31 cellular contexts compared by ENCODE assay signal in genomic region chr4:2269206-2269531, GRCh38. TPM values are rescaled to one million over a fixed set of nuclear protein-coding genes. Genes with fewer than 3 reads are reported as not detected.
DNase-seq lines count a peak whose midpoint lies in the region; ATAC-seq, FAIRE-seq and TF ChIP-seq lines count a peak whose summit lies in the region.
"Had no signal": no experiment of that assay in that cellular context is flagged by ENCODE, and none has a peak within 500 bp of the region (broad histone marks: within the 10 kb centered on the region; RNA-seq: fewer than 3 reads in every experiment).

No MANE protein-coding gene starts in this region.

- no peaks in the 10 kb centered on the region for H3K79me2 ChIP-seq in HepG2 (ENCODE audit: insufficient read depth, low read length)

- H3K36me3 ChIP-seq in HepG2 (replicated peaks in 1 of 2; ENCODE audit: control insufficient read depth in 1 of 2, insufficient read depth in 2 of 2, low read length in 2 of 2) (no peaks in the 10 kb centered on the region), skeletal muscle tissue (ENCODE audit: control insufficient read depth in 3 of 3, insufficient read depth in 3 of 3, low read length in 3 of 3) (no peaks in the 10 kb centered on the region)
- H3K36me3 ChIP-seq: neutrophil, transverse colon had no signal

- no peak for TF ChIP-seq EP300 in HepG2 (IDR thresholded peaks at IDR 0.05; ENCODE audit: low read depth in 2 of 2, low read length in 2 of 2)
- no peak for TF ChIP-seq EP300 in HepG2 (CRISPR knock-in tag; IDR thresholded peaks at IDR 0.05; ENCODE audit: borderline replicate concordance)

- WGBS in HepG2 (ENCODE audit: low lambda C conversion rate) = 0% methylated on average over 2 of the region's 6 CpGs

- POLR2A ChIA-PET in HepG2 (lab: Yijun Ruan, JAX) (no interaction called here), T-cell (lab: Charles Lee) (no interaction called here)

- no peaks in the 10 kb centered on the region for H3K9me3 Mint-ChIP-seq in T-cell
- H3K9me3 Mint-ChIP-seq: activated T-cell treated with anti-CD3 and anti-CD28 coated beads, Interleukin-2, amount 50 U/mL, for 72 hours; CD4-positive, alpha-beta T cell; memory B cell; stimulated activated memory B cell treated with anti-CD40 and anti-IgM and Interleukin-4, amounts not matched to agents 10 μg/mL and 1 μg/mL and 100 μg/mL, for 72 hours had no signal

- H3K4me3 ChIP-seq in dorsolateral prefrontal cortex = no peak overlapping the region
- H3K4me3 ChIP-seq in HepG2 (replicated peaks in 1 of 3; ENCODE audit: insufficient read depth in 1 of 3, low read depth in 2 of 3, low read length in 3 of 3) = no peak overlapping the region
- peak overlapping the region in 2 of 3 donors; percentile 40 to 54 for H3K4me3 ChIP-seq in skeletal muscle tissue (ENCODE audit: low read length in 3 of 3)
- H3K4me3 ChIP-seq: A549, transverse colon had no signal

- H3K4me3 Mint-ChIP-seq in T-cell = no peak overlapping the region
- H3K4me3 Mint-ChIP-seq: activated CD8-positive, alpha-beta memory T cell treated with anti-CD3 and anti-CD28 coated beads, Interleukin-2, amount 10 ng/mL, durations not matched to agents 7 days and 5 days; activated T-cell treated with anti-CD3 and anti-CD28 coated beads, Interleukin-2, amount 50 U/mL, for 72 hours; CD4-positive, alpha-beta T cell; memory B cell; stimulated activated memory B cell treated with anti-CD40 and anti-IgM and Interleukin-4, amounts not matched to agents 10 μg/mL and 1 μg/mL and 100 μg/mL, for 72 hours had no signal

- in situ Hi-C loops in HepG2 (cut with HindIII; ENCODE audit: extremely low pct_ligation_motif_present, low pct_unique_long_range_greater_than_20kb) = no loop called here

- H3K27me3 ChIP-seq in dorsolateral prefrontal cortex = no peaks in the 10 kb centered on the region
- H3K27me3 ChIP-seq in HepG2 (ENCODE audit: control insufficient read depth in 1 of 2, insufficient read depth in 2 of 2, low read length in 2 of 2) = peaks cover 30 to 83% of the 10 kb centered on the region in 2 experiments; a peak in 4 of 5 replicates
- H3K27me3 ChIP-seq in skeletal muscle tissue (ENCODE audit: control insufficient read depth in 3 of 3, insufficient read depth in 3 of 3, low read length in 3 of 3) = no peaks in the 10 kb centered on the region
- H3K27me3 ChIP-seq: neutrophil, transverse colon had no signal

- no peak for ATAC-seq in Right ventricle myocardium inferior
- ATAC-seq in HepG2 = no peak
- no peak for ATAC-seq in HG02852 (IDR thresholded peaks at IDR 0.05; ENCODE audit: unreplicated experiment)
- no peak for ATAC-seq in T-cell (replicated peaks in 1 of 4)
- ATAC-seq: A549; activated CD4-positive, CD25-positive, alpha-beta regulatory T cell treated with anti-CD3 and anti-CD28 coated beads, Interleukin-2, amount 50 U/mL, for 24 hours; activated CD8-positive, alpha-beta memory T cell treated with anti-CD3 and anti-CD28 coated beads, Interleukin-2, amount 10 ng/mL, durations not matched to agents 7 days and 5 days; activated T-cell treated with anti-CD3 and anti-CD28 coated beads, Interleukin-2, amount 50 U/mL, for 72 hours; stimulated activated memory B cell treated with anti-CD40 and anti-IgM and Interleukin-4, amounts not matched to agents 10 μg/mL and 1 μg/mL and 100 μg/mL, for 72 hours had no signal

- TF ChIP-seq CTCF in dorsolateral prefrontal cortex (IDR thresholded peaks at IDR 0.05 in 54 of 56, conservative IDR thresholded peaks at IDR 0.05 in 2 of 56; ENCODE audit: low read depth in 1 of 56, partially characterized antibody in 56 of 56) (no peak), HepG2 (CRISPR knock-in tag; IDR thresholded peaks at IDR 0.05) (no peak)

- TF ChIP-seq RAD21 in HepG2 (CRISPR knock-in tag; IDR thresholded peaks at IDR 0.05) = no peak

- CTCF ChIA-PET in HepG2 (lab: Yijun Ruan, JAX; ENCODE audit: low intra/inter-chr PET ratio, low total read pairs) = no interaction called here
- CTCF ChIA-PET in T-cell (lab: Charles Lee) = no interaction called here

- peak; percentile 50 for DNase-seq in Right ventricle myocardium inferior (ENCODE audit: missing footprints)
- no peak for DNase-seq in cardiac septum (ENCODE audit: low spot score)
- DNase-seq in dorsolateral prefrontal cortex = no peak
- DNase-seq in HepG2 (ENCODE audit: low spot score) = no peak
- no peak for DNase-seq in retina
- DNase-seq in T-cell = no peak
- DNase-seq: activated CD4-positive, alpha-beta T cell treated with anti-CD3 and anti-CD28 coated beads, Interleukin-2, amount 50 U/mL, for 4 hours; activated CD8-positive, alpha-beta memory T cell treated with anti-CD3 and anti-CD28 coated beads, Interleukin-2, amount 10 ng/mL, durations not matched to agents 7 days and 5 days; activated naive CD4-positive, alpha-beta T cell treated with Interleukin-2 at 50 U/mL for 16 hours; activated T-cell treated with anti-CD3 and anti-CD28 coated beads, Interleukin-2, amount 50 U/mL, for 72 hours; AML-193; CD4-positive, alpha-beta T cell; cerebellar nuclear complex; MM.1S; NCI-H1417; NCI-H2029 treated with DMSO at 0.1 percent for 48 hours; NCI-H226; NCI-H748 treated with DMSO at 0.1 percent for 48 hours; stimulated activated CD4-positive, alpha-beta T cell treated with anti-CD3 and anti-CD28 coated beads, Interleukin-15, amount 100 ng/mL, for 24 hours; T-helper 2 cell; transverse colon had no signal

- no peak overlapping the region for H2AFZ ChIP-seq in HepG2 (ENCODE audit: low read length)

- no TSS peak for BruUV-seq in HepG2 (replicated peaks; lab: Mats Ljungman, UMichigan)

- peaks cover 0 to 3% (median 0%) of the 10 kb centered on the region in 3 donors for H3K4me1 Mint-ChIP-seq in T-cell
- H3K4me1 Mint-ChIP-seq: activated CD8-positive, alpha-beta memory T cell treated with anti-CD3 and anti-CD28 coated beads, Interleukin-2, amount 10 ng/mL, durations not matched to agents 7 days and 5 days had no signal

- intact Hi-C loops in Right ventricle myocardium inferior (cut with DNase I) (loop anchor here (5.0 to 10.0 kb wide), 2 partner anchors 83 to 196 kb away; partner anchors contain the start of gene RNF4), cardiac septum (cut with DNase I) (loop anchor here (5.0 kb wide), 1 partner anchor 83 kb away; no protein-coding TSS in a partner anchor), dorsolateral prefrontal cortex (cut with DNase I) (loop anchor here in 1 of 2 donors (10.0 kb wide), 1 partner anchor 196 kb away; the partner anchor contains the start of gene RNF4), HepG2 (cut with micrococcal nuclease; ENCODE audit: unreplicated experiment) (no loop called here)

- TF ChIP-seq POLR2A in HepG2 (IDR thresholded peaks at IDR 0.05; ENCODE audit: insufficient read depth in 1 of 2, low read depth in 2 of 2, low read length in 2 of 2) = no peak

- H3K36me3 Mint-ChIP-seq in T-cell = peaks cover 9% of the 10 kb centered on the region
- H3K36me3 Mint-ChIP-seq: activated CD8-positive, alpha-beta memory T cell treated with anti-CD3 and anti-CD28 coated beads, Interleukin-2, amount 10 ng/mL, durations not matched to agents 7 days and 5 days; stimulated activated memory B cell treated with anti-CD40 and anti-IgM and Interleukin-4, amounts not matched to agents 10 μg/mL and 1 μg/mL and 100 μg/mL, for 72 hours had no signal

- no peaks in the 10 kb centered on the region for H4K20me1 ChIP-seq in HepG2 (ENCODE audit: insufficient read depth, low read length)

- FAIRE-seq in HepG2 (lab: Jason Lieb, UNC) = no peak
- FAIRE-seq: A549, endothelial cell of umbilical vein, frontal cortex had no signal

- no peaks in the 10 kb centered on the region for H3K27me3 Mint-ChIP-seq in T-cell
- H3K27me3 Mint-ChIP-seq: activated CD8-positive, alpha-beta memory T cell treated with anti-CD3 and anti-CD28 coated beads, Interleukin-2, amount 10 ng/mL, durations not matched to agents 7 days and 5 days; CD4-positive, alpha-beta T cell; stimulated activated memory B cell treated with anti-CD40 and anti-IgM and Interleukin-4, amounts not matched to agents 10 μg/mL and 1 μg/mL and 100 μg/mL, for 72 hours had no signal

- no peaks in the 10 kb centered on the region; the same call in 1 of the 2 replicates for H3K4me1 ChIP-seq in HepG2 (ENCODE audit: insufficient read depth, low read length)
- peaks cover 49 to 79% (median 71%) of the 10 kb centered on the region in 3 donors for H3K4me1 ChIP-seq in skeletal muscle tissue (ENCODE audit: control insufficient read depth in 3 of 3, insufficient read depth in 3 of 3, low read length in 3 of 3)
- H3K4me1 ChIP-seq: A549 had no signal

- no peak overlapping the region for H3K4me2 ChIP-seq in HepG2 (ENCODE audit: low read depth, low read length)
- H3K4me2 ChIP-seq: A549 had no signal

- H3K9ac ChIP-seq in HepG2 (ENCODE audit: insufficient read depth, low read depth, low read length) (no peak overlapping the region), skeletal muscle tissue (ENCODE audit: low read depth in 1 of 3, low read length in 3 of 3) (peak overlapping the region; percentile 57 to 81 (median 68))

- H3K9me3 ChIP-seq in HepG2 (ENCODE audit: low read length) (no peaks in the 10 kb centered on the region), skeletal muscle tissue (ENCODE audit: control insufficient read depth in 3 of 3, low read length in 3 of 3) (no peaks in the 10 kb centered on the region)
- H3K9me3 ChIP-seq: A549, neutrophil, transverse colon had no signal

- no peak overlapping the region for H3K27ac Mint-ChIP-seq in T-cell
- H3K27ac Mint-ChIP-seq: activated CD8-positive, alpha-beta memory T cell treated with anti-CD3 and anti-CD28 coated beads, Interleukin-2, amount 10 ng/mL, durations not matched to agents 7 days and 5 days; activated T-cell treated with anti-CD3 and anti-CD28 coated beads, Interleukin-2, amount 50 U/mL, for 72 hours; CD4-positive, alpha-beta T cell; memory B cell; stimulated activated memory B cell treated with anti-CD40 and anti-IgM and Interleukin-4, amounts not matched to agents 10 μg/mL and 1 μg/mL and 100 μg/mL, for 72 hours had no signal

- H3K27ac ChIP-seq in dorsolateral prefrontal cortex (peak overlapping the region in 55 of 59 donors; percentile 7 to 89 (median 66)), HepG2 (ENCODE audit: extremely low read length, insufficient read depth, low read length) (no peak overlapping the region), skeletal muscle tissue (ENCODE audit: low read depth, low read length) (peak overlapping the region; percentile 82)
- H3K27ac ChIP-seq: A549, neutrophil, RWPE1, transverse colon had no signal

RNA-seq across cellular contexts. Expression of gene MXD4, which starts 7.3 kb away (rescaled TPM):
- total RNA-seq in Right ventricle myocardium inferior = 36.0 TPM
- total RNA-seq in cardiac septum = 37.9 TPM
- 100 to 1,000 TPM in 7 of 120 experiments, 10 to 100 TPM in 113; 40.2 to 134 (median 61.9) TPM for total RNA-seq in dorsolateral prefrontal cortex
- 19.6 and 31.3 TPM in 2 replicates for total RNA-seq in HepG2 (2016; rRNA removed; fragmentation: Illumina TruSeq; extraction: Trizol)
- 36.9 and 47.9 TPM in 2 replicates for total RNA-seq in HepG2 (2016; cell fraction: cytosol; rRNA removed; fragmentation: Illumina TruSeq; extraction: Trizol; ENCODE audit: low read depth)
- 17.4 and 29.0 TPM in 2 replicates for total RNA-seq in HepG2 (2016; cell fraction: insoluble cytoplasmic fraction; rRNA removed; fragmentation: Illumina TruSeq; extraction: Trizol)
- total RNA-seq in HepG2 (2016; cell fraction: membrane; rRNA removed; fragmentation: Illumina TruSeq; extraction: Trizol) = 44.7 and 51.6 TPM in 2 replicates
- total RNA-seq in HepG2 (2016; cell fraction: nucleus; rRNA removed; fragmentation: Illumina TruSeq; extraction: Trizol) = 17.8 and 19.3 TPM in 2 replicates
- polyA plus RNA-seq in HepG2 (2011; rRNA removed) = 29.0 and 35.5 TPM in 2 replicates
- polyA plus RNA-seq in HepG2 (2011; cell fraction: cytosol; rRNA removed) = 18.8 and 32.8 TPM in 2 replicates
- 55.8 and 75.6 TPM in 2 replicates for polyA plus RNA-seq in HepG2 (2011; cell fraction: nucleus; rRNA removed)
- polyA plus RNA-seq in HepG2 (2012) = 13.3 and 19.0 TPM in 2 replicates
- polyA plus RNA-seq in HepG2 (2016; cell fraction: cytosol; fragmentation: Illumina TruSeq; extraction: Trizol; ENCODE audit: low read depth) = 75.4 and 78.8 TPM in 2 replicates
- polyA plus RNA-seq in HepG2 (2016; cell fraction: insoluble cytoplasmic fraction; fragmentation: Illumina TruSeq; extraction: Trizol; ENCODE audit: low read depth) = 24.7 and 25.4 TPM in 2 replicates
- 58.0 and 61.9 TPM in 2 replicates for polyA plus RNA-seq in HepG2 (2016; cell fraction: membrane; fragmentation: Illumina TruSeq; extraction: Trizol; ENCODE audit: low read depth)
- polyA plus RNA-seq in HepG2 (2016; cell fraction: nucleus; fragmentation: Illumina TruSeq; extraction: Trizol; ENCODE audit: insufficient read depth, low read depth) = 40.4 and 42.9 TPM in 2 replicates
- polyA minus RNA-seq in HepG2 (2011; rRNA and poly(A)+ RNA removed; ENCODE audit: low replicate concordance) = 56.0 and 71.8 TPM in 2 replicates
- polyA minus RNA-seq in HepG2 (2011; cell fraction: cytosol; rRNA and poly(A)+ RNA removed) = 16.4 and 18.3 TPM in 2 replicates
- polyA minus RNA-seq in HepG2 (2011; cell fraction: nucleus; rRNA and poly(A)+ RNA removed) = 38.0 and 41.2 TPM in 2 replicates
- total RNA-seq in skeletal muscle tissue = 21.4 TPM
- total RNA-seq in T-cell = 100 to 1,000 TPM in 1 of 5 donors, 10 to 100 TPM in 4; 57.0 to 125 (median 78.2) TPM

RNA-seq across cellular contexts. Expression of gene HAUS3, which starts 27.2 kb away (rescaled TPM):
- total RNA-seq in Right ventricle myocardium inferior = 7.7 TPM
- 5.6 TPM for total RNA-seq in cardiac septum
- 10 to 100 TPM; 13.0 to 29.2 (median 19.3) TPM for total RNA-seq in dorsolateral prefrontal cortex
- 12.6 and 16.3 TPM in 2 replicates for total RNA-seq in HepG2 (2016; rRNA removed; fragmentation: Illumina TruSeq; extraction: Trizol)
- total RNA-seq in HepG2 (2016; cell fraction: cytosol; rRNA removed; fragmentation: Illumina TruSeq; extraction: Trizol; ENCODE audit: low read depth) = 0.71 TPM in 2 replicates
- 12.9 and 15.5 TPM in 2 replicates for total RNA-seq in HepG2 (2016; cell fraction: insoluble cytoplasmic fraction; rRNA removed; fragmentation: Illumina TruSeq; extraction: Trizol)
- total RNA-seq in HepG2 (2016; cell fraction: membrane; rRNA removed; fragmentation: Illumina TruSeq; extraction: Trizol) = 3.8 and 4.0 TPM in 2 replicates
- 10.8 and 13.7 TPM in 2 replicates for total RNA-seq in HepG2 (2016; cell fraction: nucleus; rRNA removed; fragmentation: Illumina TruSeq; extraction: Trizol)
- 3.3 and 3.9 TPM in 2 replicates for polyA plus RNA-seq in HepG2 (2011; rRNA removed)
- polyA plus RNA-seq in HepG2 (2011; cell fraction: cytosol; rRNA removed) = 1.8 and 1.9 TPM in 2 replicates
- polyA plus RNA-seq in HepG2 (2011; cell fraction: nucleus; rRNA removed) = 4.8 and 5.1 TPM in 2 replicates
- polyA plus RNA-seq in HepG2 (2012) = 5.4 and 6.4 TPM in 2 replicates
- 0.45 and 0.70 TPM in 2 replicates for polyA plus RNA-seq in HepG2 (2016; cell fraction: cytosol; fragmentation: Illumina TruSeq; extraction: Trizol; ENCODE audit: low read depth)
- 12.2 and 12.5 TPM in 2 replicates for polyA plus RNA-seq in HepG2 (2016; cell fraction: insoluble cytoplasmic fraction; fragmentation: Illumina TruSeq; extraction: Trizol; ENCODE audit: low read depth)
- 1.8 TPM in 2 replicates for polyA plus RNA-seq in HepG2 (2016; cell fraction: membrane; fragmentation: Illumina TruSeq; extraction: Trizol; ENCODE audit: low read depth)
- polyA plus RNA-seq in HepG2 (2016; cell fraction: nucleus; fragmentation: Illumina TruSeq; extraction: Trizol; ENCODE audit: insufficient read depth, low read depth) = 26.7 and 27.4 TPM in 2 replicates
- polyA minus RNA-seq in HepG2 (2011; rRNA and poly(A)+ RNA removed; ENCODE audit: low replicate concordance) = 1.8 and 2.1 TPM in 2 replicates
- 2.2 and 3.3 TPM in 2 replicates for polyA minus RNA-seq in HepG2 (2011; cell fraction: cytosol; rRNA and poly(A)+ RNA removed)
- polyA minus RNA-seq in HepG2 (2011; cell fraction: nucleus; rRNA and poly(A)+ RNA removed) = 5.8 and 6.0 TPM in 2 replicates
- total RNA-seq in skeletal muscle tissue = 6.8 TPM
- total RNA-seq in T-cell = 10 to 100 TPM; 29.3 to 94.0 (median 31.2) TPM

RNA-seq across cellular contexts. Expression of gene POLN, which starts 27.2 kb away (rescaled TPM):
- total RNA-seq in Right ventricle myocardium inferior = 2.0 TPM
- 2.3 TPM for total RNA-seq in cardiac septum
- total RNA-seq in dorsolateral prefrontal cortex = 10 to 100 TPM in 118 of 120 experiments, 1 to 10 TPM in 2; 9.4 to 50.0 (median 23.7) TPM
- 0.60 and 0.93 TPM in 2 replicates for total RNA-seq in HepG2 (2016; rRNA removed; fragmentation: Illumina TruSeq; extraction: Trizol)
- 2.3 and 2.5 TPM in 2 replicates for total RNA-seq in HepG2 (2016; cell fraction: cytosol; rRNA removed; fragmentation: Illumina TruSeq; extraction: Trizol; ENCODE audit: low read depth)
- total RNA-seq in HepG2 (2016; cell fraction: insoluble cytoplasmic fraction; rRNA removed; fragmentation: Illumina TruSeq; extraction: Trizol) = 0.68 and 1.1 TPM in 2 replicates
- 1.6 and 1.9 TPM in 2 replicates for total RNA-seq in HepG2 (2016; cell fraction: membrane; rRNA removed; fragmentation: Illumina TruSeq; extraction: Trizol)
- 1.1 and 1.5 TPM in 2 replicates for total RNA-seq in HepG2 (2016; cell fraction: nucleus; rRNA removed; fragmentation: Illumina TruSeq; extraction: Trizol)
- 1.2 and 1.5 TPM in 2 replicates for polyA plus RNA-seq in HepG2 (2011; rRNA removed)
- polyA plus RNA-seq in HepG2 (2011; cell fraction: cytosol; rRNA removed) = 0.81 and 3.7 TPM in 2 replicates
- 2.7 and 3.7 TPM in 2 replicates for polyA plus RNA-seq in HepG2 (2011; cell fraction: nucleus; rRNA removed)
- 0.39 and 0.48 TPM in 2 replicates for polyA plus RNA-seq in HepG2 (2012)
- polyA plus RNA-seq in HepG2 (2016; cell fraction: cytosol; fragmentation: Illumina TruSeq; extraction: Trizol; ENCODE audit: low read depth) = 1.0 and 1.4 TPM in 2 replicates
- 0.57 and 1.2 TPM in 2 replicates for polyA plus RNA-seq in HepG2 (2016; cell fraction: insoluble cytoplasmic fraction; fragmentation: Illumina TruSeq; extraction: Trizol; ENCODE audit: low read depth)
- polyA plus RNA-seq in HepG2 (2016; cell fraction: membrane; fragmentation: Illumina TruSeq; extraction: Trizol; ENCODE audit: low read depth) = 0.90 and 1.4 TPM in 2 replicates
- 0.88 and 2.2 TPM in 2 replicates for polyA plus RNA-seq in HepG2 (2016; cell fraction: nucleus; fragmentation: Illumina TruSeq; extraction: Trizol; ENCODE audit: insufficient read depth, low read depth)
- polyA minus RNA-seq in HepG2 (2011; rRNA and poly(A)+ RNA removed; ENCODE audit: low replicate concordance) = 0.44 and 0.96 TPM in 2 replicates
- 1.2 and 1.3 TPM in 2 replicates for polyA minus RNA-seq in HepG2 (2011; cell fraction: cytosol; rRNA and poly(A)+ RNA removed)
- 0.75 and 1.2 TPM in 2 replicates for polyA minus RNA-seq in HepG2 (2011; cell fraction: nucleus; rRNA and poly(A)+ RNA removed)
- total RNA-seq in skeletal muscle tissue = 4.2 TPM
- total RNA-seq in T-cell = 1 to 10 TPM; 2.5 to 3.7 (median 2.7) TPM

Comparison
In these comparisons a context has a peak if more than half of its experiments do, and no peak if none do; other contexts are left out.
1. H3K4me3 ChIP-seq: peak in skeletal muscle tissue (2 of 3); none in dorsolateral prefrontal cortex (0 of 59) and HepG2 (0 of 3).